ENCODE assay signal across 1 cellular context in the genomic region with DNA sequence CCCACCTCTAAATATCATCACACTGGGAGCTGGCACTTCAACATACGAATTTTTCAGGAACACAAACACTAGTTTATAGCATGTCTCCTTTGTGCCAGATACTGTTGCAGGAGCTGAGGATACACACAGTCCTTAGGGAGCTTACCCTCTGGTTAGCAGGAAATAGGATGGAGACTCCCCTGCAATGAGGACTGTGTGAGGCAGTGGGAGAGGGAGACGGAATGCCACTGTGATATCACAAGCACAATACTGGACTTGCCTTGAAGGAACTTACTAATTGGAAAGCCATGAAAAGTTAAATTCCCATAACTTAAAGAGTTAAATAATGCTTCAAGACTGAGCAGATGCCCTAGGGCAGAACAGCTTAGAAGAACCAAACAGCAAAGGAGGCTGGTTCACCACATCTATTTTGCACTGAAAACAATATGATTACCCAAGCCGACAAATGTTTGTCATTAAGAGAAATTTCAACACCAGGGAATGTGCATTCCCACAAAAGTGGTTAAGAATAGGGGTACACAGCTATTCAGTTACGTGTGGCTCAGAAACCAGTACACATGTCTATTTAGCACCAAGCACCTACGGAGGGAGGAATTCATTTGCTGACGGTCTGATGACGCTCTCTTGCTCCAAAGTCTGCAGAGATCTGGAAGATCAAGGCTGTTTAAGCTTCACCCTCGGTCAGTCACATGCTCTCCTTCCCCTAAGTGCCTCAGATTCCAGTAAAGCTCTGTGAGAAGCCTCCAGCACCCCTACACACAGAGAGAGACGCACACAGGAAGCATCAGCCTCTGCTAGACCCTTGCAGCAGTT.
TF ChIP-seq lines count a peak whose summit lies in the region.

No MANE protein-coding gene starts in this region.

TF ChIP-seq in GM23338, 12 proteins besides CTCF, POLR2A, EP300 and RAD21 (continued from another document):
- TF ChIP-seq, protein P1, sequence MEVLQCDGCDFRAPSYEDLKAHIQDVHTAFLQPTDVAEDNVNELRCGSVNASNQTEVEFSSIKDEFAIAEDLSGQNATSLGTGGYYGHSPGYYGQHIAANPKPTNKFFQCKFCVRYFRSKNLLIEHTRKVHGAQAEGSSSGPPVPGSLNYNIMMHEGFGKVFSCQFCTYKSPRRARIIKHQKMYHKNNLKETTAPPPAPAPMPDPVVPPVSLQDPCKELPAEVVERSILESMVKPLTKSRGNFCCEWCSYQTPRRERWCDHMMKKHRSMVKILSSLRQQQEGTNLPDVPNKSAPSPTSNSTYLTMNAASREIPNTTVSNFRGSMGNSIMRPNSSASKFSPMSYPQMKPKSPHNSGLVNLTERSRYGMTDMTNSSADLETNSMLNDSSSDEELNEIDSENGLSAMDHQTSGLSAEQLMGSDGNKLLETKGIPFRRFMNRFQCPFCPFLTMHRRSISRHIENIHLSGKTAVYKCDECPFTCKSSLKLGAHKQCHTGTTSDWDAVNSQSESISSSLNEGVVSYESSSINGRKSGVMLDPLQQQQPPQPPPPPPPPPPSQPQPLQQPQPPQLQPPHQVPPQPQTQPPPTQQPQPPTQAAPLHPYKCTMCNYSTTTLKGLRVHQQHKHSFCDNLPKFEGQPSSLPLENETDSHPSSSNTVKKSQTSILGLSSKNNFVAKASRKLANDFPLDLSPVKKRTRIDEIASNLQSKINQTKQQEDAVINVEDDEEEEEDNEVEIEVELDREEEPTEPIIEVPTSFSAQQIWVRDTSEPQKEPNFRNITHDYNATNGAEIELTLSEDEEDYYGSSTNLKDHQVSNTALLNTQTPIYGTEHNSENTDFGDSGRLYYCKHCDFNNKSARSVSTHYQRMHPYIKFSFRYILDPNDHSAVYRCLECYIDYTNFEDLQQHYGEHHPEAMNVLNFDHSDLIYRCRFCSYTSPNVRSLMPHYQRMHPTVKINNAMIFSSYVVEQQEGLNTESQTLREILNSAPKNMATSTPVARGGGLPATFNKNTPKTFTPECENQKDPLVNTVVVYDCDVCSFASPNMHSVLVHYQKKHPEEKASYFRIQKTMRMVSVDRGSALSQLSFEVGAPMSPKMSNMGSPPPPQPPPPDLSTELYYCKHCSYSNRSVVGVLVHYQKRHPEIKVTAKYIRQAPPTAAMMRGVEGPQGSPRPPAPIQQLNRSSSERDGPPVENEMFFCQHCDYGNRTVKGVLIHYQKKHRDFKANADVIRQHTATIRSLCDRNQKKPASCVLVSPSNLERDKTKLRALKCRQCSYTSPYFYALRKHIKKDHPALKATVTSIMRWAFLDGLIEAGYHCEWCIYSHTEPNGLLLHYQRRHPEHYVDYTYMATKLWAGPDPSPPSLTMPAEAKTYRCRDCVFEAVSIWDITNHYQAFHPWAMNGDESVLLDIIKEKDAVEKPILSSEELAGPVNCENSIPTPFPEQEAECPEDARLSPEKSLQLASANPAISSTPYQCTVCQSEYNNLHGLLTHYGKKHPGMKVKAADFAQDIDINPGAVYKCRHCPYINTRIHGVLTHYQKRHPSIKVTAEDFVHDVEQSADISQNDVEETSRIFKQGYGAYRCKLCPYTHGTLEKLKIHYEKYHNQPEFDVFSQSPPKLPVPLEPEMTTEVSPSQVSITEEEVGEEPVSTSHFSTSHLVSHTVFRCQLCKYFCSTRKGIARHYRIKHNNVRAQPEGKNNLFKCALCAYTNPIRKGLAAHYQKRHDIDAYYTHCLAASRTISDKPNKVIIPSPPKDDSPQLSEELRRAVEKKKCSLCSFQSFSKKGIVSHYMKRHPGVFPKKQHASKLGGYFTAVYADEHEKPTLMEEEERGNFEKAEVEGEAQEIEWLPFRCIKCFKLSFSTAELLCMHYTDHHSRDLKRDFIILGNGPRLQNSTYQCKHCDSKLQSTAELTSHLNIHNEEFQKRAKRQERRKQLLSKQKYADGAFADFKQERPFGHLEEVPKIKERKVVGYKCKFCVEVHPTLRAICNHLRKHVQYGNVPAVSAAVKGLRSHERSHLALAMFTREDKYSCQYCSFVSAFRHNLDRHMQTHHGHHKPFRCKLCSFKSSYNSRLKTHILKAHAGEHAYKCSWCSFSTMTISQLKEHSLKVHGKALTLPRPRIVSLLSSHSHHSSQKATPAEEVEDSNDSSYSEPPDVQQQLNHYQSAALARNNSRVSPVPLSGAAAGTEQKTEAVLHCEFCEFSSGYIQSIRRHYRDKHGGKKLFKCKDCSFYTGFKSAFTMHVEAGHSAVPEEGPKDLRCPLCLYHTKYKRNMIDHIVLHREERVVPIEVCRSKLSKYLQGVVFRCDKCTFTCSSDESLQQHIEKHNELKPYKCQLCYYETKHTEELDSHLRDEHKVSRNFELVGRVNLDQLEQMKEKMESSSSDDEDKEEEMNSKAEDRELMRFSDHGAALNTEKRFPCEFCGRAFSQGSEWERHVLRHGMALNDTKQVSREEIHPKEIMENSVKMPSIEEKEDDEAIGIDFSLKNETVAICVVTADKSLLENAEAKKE (CRISPR knock-in tag; IDR thresholded peaks at IDR 0.05) = no peak
- TF ChIP-seq STAT1 (IDR thresholded peaks at IDR 0.05; ENCODE audit: unreplicated experiment) = no peak
